ENCODE assay signal across 11 cellular contexts in genomic region chr5:115136294-115136693, GRCh38. TPM values are rescaled to one million over a fixed set of nuclear protein-coding genes. Genes with fewer than 3 reads are reported as not detected.
"Had no signal": no experiment of that assay in that cellular context is flagged by ENCODE, and none has a peak within 500 bp of the region (broad histone marks: within the 10 kb centered on the region; RNA-seq: fewer than 3 reads in every experiment).

No MANE protein-coding gene starts in this region.

- H3K4me1 ChIP-seq: HAP-1 had no signal

- DNase-seq: GM23248, GOT3, H7, H9, HCEC 1CT, HFFc6 had no signal

- H2AFZ ChIP-seq: GM23248, GM23338 had no signal

- H3K27ac ChIP-seq: GM23248 had no signal

- H3K9me3 ChIP-seq: HAP-1 had no signal

- H3K9ac ChIP-seq: GM23248 had no signal

- ATAC-seq: GM23338, HCT116 had no signal

- H3K4me3 ChIP-seq: GM23248, GM23338, HAP-1 had no signal

- H3K36me3 ChIP-seq: HAP-1 had no signal

- H3K4me2 ChIP-seq: GM23338 had no signal

- FAIRE-seq: H1, H54 had no signal

RNA-seq across cellular contexts. Expression of gene TRIM36, which starts 33.4 kb away (rescaled TPM):
- total RNA-seq: GM23248 had no signal
- polyA plus RNA-seq: GM23248 had no signal
